ENCODE assay signal across 1 cellular context in genomic region chr17:41919165-41919817, GRCh38.
TF ChIP-seq lines count a peak whose summit lies in the region.

No MANE protein-coding gene starts in this region.

TF ChIP-seq in HEK293, 187 proteins besides CTCF, POLR2A, EP300 and RAD21 (continued from another document and continues in another):
- TF ChIP-seq ZNF280D (tag by site-specific recombination; IDR thresholded peaks at IDR 0.05) (no peak), ZNF843 (tag by site-specific recombination; IDR thresholded peaks at IDR 0.05) (no peak), ZNF280C (tag by site-specific recombination; IDR thresholded peaks at IDR 0.05) (no peak), ZNF37A (tag by site-specific recombination; IDR thresholded peaks at IDR 0.05) (no peak), ZNF391 (tag by site-specific recombination; IDR thresholded peaks at IDR 0.05; ENCODE audit: borderline replicate concordance, low read depth) (no peak), ZNF341 (tag by site-specific recombination; IDR thresholded peaks at IDR 0.05; ENCODE audit: low read depth) (peak; percentile 30; the same call in 1 of the 2 replicates), TCF7L2 (IDR thresholded peaks at IDR 0.05; ENCODE audit: borderline replicate concordance, low read depth, low read length) (no peak), ZNF639 (tag by site-specific recombination; IDR thresholded peaks at IDR 0.05) (no peak), ZNF398 (tag by site-specific recombination; IDR thresholded peaks at IDR 0.05) (no peak), PRDM1 (tag by site-specific recombination; IDR thresholded peaks at IDR 0.05) (peak; percentile 85), ZBTB17 (tag by site-specific recombination; IDR thresholded peaks at IDR 0.05) (peak; percentile 40), GLIS2 (tag by site-specific recombination; IDR thresholded peaks at IDR 0.05) (peak; percentile 18; the same call in 1 of the 2 replicates), ZNF585B (tag by site-specific recombination; IDR thresholded peaks at IDR 0.05) (no peak), ZNF624 (tag by site-specific recombination; IDR thresholded peaks at IDR 0.05) (no peak), ZNF513 (tag by site-specific recombination; IDR thresholded peaks at IDR 0.05) (no peak), OVOL3 (tag by site-specific recombination; IDR thresholded peaks at IDR 0.05) (no peak), ZNF239 (tag by site-specific recombination; IDR thresholded peaks at IDR 0.05) (no peak), ZNF530 (tag by site-specific recombination; IDR thresholded peaks at IDR 0.05; ENCODE audit: low read depth) (no peak), ZNF132 (tag by site-specific recombination; IDR thresholded peaks at IDR 0.05; ENCODE audit: borderline replicate concordance) (no peak), ZNF670 (tag by site-specific recombination; IDR thresholded peaks at IDR 0.05; ENCODE audit: low read depth) (no peak), ZNF121 (tag by site-specific recombination; IDR thresholded peaks at IDR 0.05) (no peak), ZBTB26 (tag by site-specific recombination; optimal IDR thresholded peaks at IDR 0.05) (no peak), ZNF354C (tag by site-specific recombination; IDR thresholded peaks at IDR 0.05; ENCODE audit: borderline replicate concordance, low read depth) (no peak), ZNF600 (tag by site-specific recombination; IDR thresholded peaks at IDR 0.05) (peak; percentile 76), ZNF473 (tag by site-specific recombination; IDR thresholded peaks at IDR 0.05) (no peak), SETDB1 (IDR thresholded peaks at IDR 0.05; ENCODE audit: insufficient read length, low read length) (no peak), ZSCAN30 (tag by site-specific recombination; IDR thresholded peaks at IDR 0.05) (0 out of 2 replicates have a peak, but pooled peaks have one; percentile 10), ZNF658 (tag by site-specific recombination; IDR thresholded peaks at IDR 0.05) (no peak), HIC1 (tag by site-specific recombination; IDR thresholded peaks at IDR 0.05) (no peak), ZNF362 (tag by site-specific recombination; IDR thresholded peaks at IDR 0.05) (no peak), AEBP2 (tag by site-specific recombination; IDR thresholded peaks at IDR 0.05; ENCODE audit: borderline replicate concordance) (no peak), IKZF3 (tag by site-specific recombination; IDR thresholded peaks at IDR 0.05) (no peak; the same call in 1 of the 2 replicates), ZNF544 (tag by site-specific recombination; IDR thresholded peaks at IDR 0.05) (no peak), SCRT1 (tag by site-specific recombination; IDR thresholded peaks at IDR 0.05; ENCODE audit: borderline replicate concordance) (no peak), SP2 (tag by site-specific recombination; IDR thresholded peaks at IDR 0.05) (no peak), ZNF596 (tag by site-specific recombination; IDR thresholded peaks at IDR 0.05) (no peak), ZNF549 (tag by site-specific recombination; IDR thresholded peaks at IDR 0.05) (no peak), ZNF561 (tag by site-specific recombination; IDR thresholded peaks at IDR 0.05; ENCODE audit: borderline replicate concordance) (no peak), KLF8 (tag by site-specific recombination; IDR thresholded peaks at IDR 0.05) (no peak), ZFP3 (tag by site-specific recombination; IDR thresholded peaks at IDR 0.05; ENCODE audit: low read depth) (no peak), ZNF155 (tag by site-specific recombination; IDR thresholded peaks at IDR 0.05) (no peak), ZNF16 (tag by site-specific recombination; IDR thresholded peaks at IDR 0.05; ENCODE audit: low read depth) (no peak), ZNF48 (tag by site-specific recombination; IDR thresholded peaks at IDR 0.05) (no peak), ZNF837 (tag by site-specific recombination; IDR thresholded peaks at IDR 0.05) (no peak), ZNF555 (tag by site-specific recombination; conservative IDR thresholded peaks at IDR 0.05) (no peak), ZNF18 (tag by site-specific recombination; IDR thresholded peaks at IDR 0.05) (peak; percentile 54), ZBTB20 (tag by site-specific recombination; IDR thresholded peaks at IDR 0.05) (no peak), GLIS1 (tag by site-specific recombination; IDR thresholded peaks at IDR 0.05) (peak; percentile 54), ZNF747 (tag by site-specific recombination; IDR thresholded peaks at IDR 0.05) (no peak), EGR2 (tag by site-specific recombination; IDR thresholded peaks at IDR 0.05; ENCODE audit: low read depth) (no peak)
